ENCODE assay signal across 35 cellular contexts in the genomic region with DNA sequence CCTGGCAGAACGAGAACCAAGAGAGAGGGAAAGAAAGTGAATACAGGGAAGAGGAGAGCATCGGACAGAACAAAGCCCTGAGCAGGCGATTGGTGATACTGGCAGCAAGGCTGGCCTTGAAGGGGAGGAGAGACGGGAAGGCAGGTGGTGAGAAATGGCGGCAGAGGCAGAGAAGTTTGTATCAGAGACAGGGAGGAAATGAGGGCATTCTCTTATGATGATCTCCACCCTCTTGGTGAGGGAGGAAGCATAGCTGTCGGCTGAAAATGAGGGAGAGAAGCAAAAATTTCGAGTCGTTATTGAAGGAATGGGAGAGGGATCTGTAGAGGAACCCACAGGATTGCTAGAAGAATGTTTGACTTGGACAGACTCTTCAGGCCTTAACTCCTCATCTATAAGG.
"Had no signal": no experiment of that assay in that cellular context is flagged by ENCODE, and none has a peak within 500 bp of the region (broad histone marks: within the 10 kb centered on the region; RNA-seq: fewer than 3 reads in every experiment).

No MANE protein-coding gene starts in this region.

- H3K4me1 Mint-ChIP-seq: activated CD4-positive, alpha-beta T cell treated with anti-CD3 and anti-CD28 coated beads, Interleukin-2, amount 10 ng/mL, durations not matched to agents 7 days and 5 days had no signal

- FAIRE-seq: TTC549 had no signal

- H3K4me3 Mint-ChIP-seq: activated CD4-positive, alpha-beta memory T cell treated with anti-CD3 and anti-CD28 coated beads for 36 hours; activated CD4-positive, alpha-beta T cell treated with anti-CD3 and anti-CD28 coated beads, Interleukin-2, amount 10 ng/mL, durations not matched to agents 7 days and 5 days; activated naive CD4-positive, alpha-beta T cell treated with anti-CD3 and anti-CD28 coated beads for 36 hours; activated naive CD8-positive, alpha-beta T cell; activated naive CD8-positive, alpha-beta T cell treated with anti-CD3 and anti-CD28 coated beads, Interleukin-2, amount 50 U/mL, for 24 hours; activated T-cell treated with anti-CD3 and anti-CD28 coated beads, Interleukin-2, amount 50 U/mL, for 4 hours; activated T-helper 1 cell treated with anti-CD3 and anti-CD28 coated beads, Interleukin-12 subunit alpha, Interleukin-12 subunit beta, Interleukin-2, Interleukin-4 antibody, amounts not matched to agents 30 ng/mL and 10 ng/mL and 1 ng/mL, durations not matched to agents 14 hours and 24 hours and 36 hours; T-helper 1 cell treated with Interleukin-12 subunit alpha and Interleukin-12 subunit beta and Interleukin-4 antibody, amounts not matched to agents 30 μg/mL and 1 μg/mL, for 36 hours; T-helper 2 cell treated with Interferon-gamma antibody and Interleukin-4, amounts not matched to agents 5 μg/mL and 100 μg/mL, for 36 hours had no signal

- H3K4me2 ChIP-seq: SK-N-SH had no signal

- H3K27me3 Mint-ChIP-seq: activated CD4-positive, alpha-beta memory T cell treated with anti-CD3 and anti-CD28 coated beads for 36 hours; activated CD4-positive, alpha-beta T cell treated with anti-CD3 and anti-CD28 coated beads, Interleukin-2, amount 10 ng/mL, durations not matched to agents 7 days and 5 days; activated naive CD8-positive, alpha-beta T cell; activated naive CD8-positive, alpha-beta T cell treated with anti-CD3 and anti-CD28 coated beads, Interleukin-2, amount 50 U/mL, for 24 hours had no signal

- DNase-seq: activated CD4-positive, alpha-beta memory T cell treated with anti-CD3 and anti-CD28 coated beads for 36 hours; activated CD4-positive, alpha-beta T cell treated with anti-CD3 and anti-CD28 coated beads, Interleukin-2, amount 10 ng/mL, durations not matched to agents 7 days and 5 days; activated CD8-positive, alpha-beta memory T cell treated with anti-CD3 and anti-CD28 coated beads, Interleukin-2, amount 50 U/mL, for 4 hours; activated gamma-delta T cell treated with Interleukin-2 at 50 U/mL for 16 hours; activated naive CD4-positive, alpha-beta T cell treated with anti-CD3 and anti-CD28 coated beads for 36 hours; activated naive CD8-positive, alpha-beta T cell treated with anti-CD3 and anti-CD28 coated beads, Interleukin-2, amount 50 U/mL, for 24 hours; activated T-cell treated with anti-CD3 and anti-CD28 coated beads for 4 hours; activated T-cell treated with anti-CD3 and anti-CD28 coated beads, Interleukin-2, amount 50 U/mL, for 4 hours; aorta; body of pancreas; cerebellar nuclear complex; Karpas-422; MG63; NCI-H1048; NCI-H146; NCI-H187; NCI-H2029 treated with DMSO at 0.1 percent for 48 hours; NCI-H2107; NCI-H2171; NCI-H510A; NCI-H526; NCI-H748 treated with DMSO at 0.1 percent for 48 hours; NK-92 treated with Interleukin-12 subunit alpha and Interleukin-12 subunit beta, amount 100 ng/mL, for 24 hours; PC-3; Peyer's patch; RPMI8226; SHP77 treated with DMSO at 0.1 percent for 48 hours; SK-N-SH had no signal

- H3K27ac Mint-ChIP-seq: activated CD4-positive, alpha-beta memory T cell treated with anti-CD3 and anti-CD28 coated beads for 36 hours; activated CD4-positive, alpha-beta T cell treated with anti-CD3 and anti-CD28 coated beads, Interleukin-2, amount 10 ng/mL, durations not matched to agents 7 days and 5 days; activated naive CD4-positive, alpha-beta T cell treated with anti-CD3 and anti-CD28 coated beads for 36 hours; activated naive CD8-positive, alpha-beta T cell; activated naive CD8-positive, alpha-beta T cell treated with anti-CD3 and anti-CD28 coated beads, Interleukin-2, amount 50 U/mL, for 24 hours; activated T-helper 1 cell treated with anti-CD3 and anti-CD28 coated beads, Interleukin-12 subunit alpha, Interleukin-12 subunit beta, Interleukin-2, Interleukin-4 antibody, amounts not matched to agents 30 ng/mL and 10 ng/mL and 1 ng/mL, durations not matched to agents 14 hours and 24 hours and 36 hours; T-helper 1 cell treated with Interleukin-12 subunit alpha and Interleukin-12 subunit beta and Interleukin-4 antibody, amounts not matched to agents 30 μg/mL and 1 μg/mL, for 36 hours; T-helper 2 cell treated with Interferon-gamma antibody and Interleukin-4, amounts not matched to agents 5 μg/mL and 100 μg/mL, for 36 hours had no signal

- H3K9me3 Mint-ChIP-seq: activated CD4-positive, alpha-beta memory T cell treated with anti-CD3 and anti-CD28 coated beads for 36 hours; activated CD4-positive, alpha-beta T cell treated with anti-CD3 and anti-CD28 coated beads, Interleukin-2, amount 10 ng/mL, durations not matched to agents 7 days and 5 days; activated naive CD4-positive, alpha-beta T cell treated with anti-CD3 and anti-CD28 coated beads for 36 hours; activated naive CD8-positive, alpha-beta T cell treated with anti-CD3 and anti-CD28 coated beads, Interleukin-2, amount 50 U/mL, for 24 hours; activated T-cell treated with anti-CD3 and anti-CD28 coated beads, Interleukin-2, amount 50 U/mL, for 4 hours; activated T-helper 1 cell treated with anti-CD3 and anti-CD28 coated beads, Interleukin-12 subunit alpha, Interleukin-12 subunit beta, Interleukin-2, Interleukin-4 antibody, amounts not matched to agents 30 ng/mL and 10 ng/mL and 1 ng/mL, durations not matched to agents 14 hours and 24 hours and 36 hours; T-helper 1 cell treated with Interleukin-12 subunit alpha and Interleukin-12 subunit beta and Interleukin-4 antibody, amounts not matched to agents 30 μg/mL and 1 μg/mL, for 36 hours; T-helper 2 cell treated with Interferon-gamma antibody and Interleukin-4, amounts not matched to agents 5 μg/mL and 100 μg/mL, for 36 hours had no signal

- H3K4me1 ChIP-seq: body of pancreas, breast epithelium, Peyer's patch had no signal

- H3K27me3 ChIP-seq: body of pancreas, breast epithelium, MG63, Peyer's patch, SJSA1 had no signal

- H3K9ac ChIP-seq: SK-N-SH had no signal

- H3K27ac ChIP-seq: body of pancreas, breast epithelium, Peyer's patch, SJSA1 had no signal

- H3K4me3 ChIP-seq: body of pancreas, breast epithelium, MG63, Peyer's patch, SJSA1 had no signal

- H3K36me3 Mint-ChIP-seq: activated CD4-positive, alpha-beta memory T cell treated with anti-CD3 and anti-CD28 coated beads for 36 hours had no signal

- H3K36me3 ChIP-seq: breast epithelium, MG63, Peyer's patch, SJSA1 had no signal

- H3K9me3 ChIP-seq: body of pancreas, breast epithelium, MG63, Peyer's patch, SJSA1, SK-N-SH had no signal
